ENCODE assay signal across 22 cellular contexts in the genomic region with DNA sequence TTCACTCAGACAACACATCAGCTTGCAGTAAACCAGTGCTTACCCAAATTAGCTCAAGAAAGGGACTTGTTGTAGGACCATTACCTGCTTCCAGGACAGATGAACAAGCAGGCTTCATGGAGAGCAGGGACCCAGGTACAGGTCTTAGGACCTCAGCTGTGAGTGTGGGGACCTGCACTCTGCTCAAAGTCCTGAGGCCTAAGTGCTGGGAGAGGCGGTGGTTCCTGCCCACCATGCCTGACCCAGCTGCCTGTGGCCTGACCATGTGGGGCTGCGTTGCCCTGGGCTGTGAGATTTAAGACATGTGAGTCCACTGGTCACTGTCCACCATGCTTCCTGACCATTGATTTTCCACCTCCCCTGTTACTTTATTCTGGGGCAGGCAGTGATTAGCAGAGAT.
DNase-seq lines count a peak whose midpoint lies in the region; ATAC-seq, FAIRE-seq and TF ChIP-seq lines count a peak whose summit lies in the region.
"Had no signal": no experiment of that assay in that cellular context is flagged by ENCODE, and none has a peak within 500 bp of the region (broad histone marks: within the 10 kb centered on the region; RNA-seq: fewer than 3 reads in every experiment).

No MANE protein-coding gene starts in this region.

- H3K9me3 Mint-ChIP-seq in HFFc6: no peaks in the 10 kb centered on the region
- H3K9me3 Mint-ChIP-seq: CD4-positive, alpha-beta T cell had no signal

- POLR2A ChIA-PET in K562 (lab: Yijun Ruan, JAX): no interaction called here

- TF ChIP-seq POLR2A in K562 (conservative IDR thresholded peaks at IDR 0.05) (no peak), GM12891 (IDR thresholded peaks at IDR 0.05; ENCODE audit: low read depth, low read length) (no peak)

- no peaks in the 10 kb centered on the region for H3K36me3 ChIP-seq in K562 (ENCODE audit: control insufficient read depth, insufficient read depth, low read length)
- H3K36me3 ChIP-seq in mesenchymal stem cell (ENCODE audit: control insufficient read depth in 1 of 2, insufficient read depth in 2 of 2, low read depth in 1 of 2, low read length in 2 of 2): no peaks in the 10 kb centered on the region
- H3K36me3 ChIP-seq: HAP-1 had no signal

- in situ Hi-C loops in K562 (cut with MboI): loop anchor here (25.0 kb wide), 1 partner anchor 231 kb away; no protein-coding TSS in a partner anchor

- H3K4me1 ChIP-seq in K562 (replicated peaks in 1 of 2; ENCODE audit: control insufficient read depth in 2 of 2, insufficient read depth in 2 of 2, low read length in 2 of 2): no peaks in the 10 kb centered on the region
- H3K4me1 ChIP-seq in mesenchymal stem cell (ENCODE audit: control insufficient read depth, insufficient read depth, low read depth, low read length): peaks cover 3% of the 10 kb centered on the region

- H3K27me3 Mint-ChIP-seq in HFFc6 (ENCODE audit: insufficient read depth): peaks cover 9% of the 10 kb centered on the region; the same call in 1 of the 2 replicates
- H3K27me3 Mint-ChIP-seq: CD4-positive, alpha-beta T cell had no signal

- no peak for TF ChIP-seq EP300 in K562 (IDR thresholded peaks at IDR 0.05; ENCODE audit: low read length)

- H3K9me3 ChIP-seq in K562 (replicated peaks; ENCODE audit: control insufficient read depth, insufficient read depth, low read depth, low read length): no peaks in the 10 kb centered on the region
- no peaks in the 10 kb centered on the region for H3K9me3 ChIP-seq in mesenchymal stem cell (ENCODE audit: control insufficient read depth, low read length)
- H3K9me3 ChIP-seq: A549; BLaER1 treated with 17β-estradiol and CSF1 and Interleukin-3, amounts not matched to agents 10 nM and 100 nM; HAP-1; MG63 had no signal

- peak overlapping the region; percentile 4 for H2AK5ac ChIP-seq in mesenchymal stem cell (ENCODE audit: low read length, severe bottlenecking)

- no peak for FAIRE-seq in K562 (lab: Jason Lieb, UNC)
- FAIRE-seq in GM12891 (lab: Jason Lieb, UNC): no peak
- FAIRE-seq: A549, GM18507 had no signal

- H3K27ac Mint-ChIP-seq in HFFc6: peak overlapping the region; percentile 42; the same call in 1 of the 2 replicates
- H3K27ac Mint-ChIP-seq: CD4-positive, alpha-beta T cell had no signal

- H3K18ac ChIP-seq in mesenchymal stem cell (ENCODE audit: low read depth in 1 of 2, low read length in 2 of 2): peak overlapping the region in 1 of 2 experiments; percentile 65

- H3K9ac ChIP-seq in K562 (ENCODE audit: insufficient read depth in 1 of 2, low read depth in 2 of 2, low read length in 2 of 2): no peak overlapping the region
- no peak overlapping the region for H3K9ac ChIP-seq in mesenchymal stem cell (ENCODE audit: low read length)
- H3K9ac ChIP-seq: BLaER1 treated with 17β-estradiol and CSF1 and Interleukin-3, amounts not matched to agents 10 nM and 100 nM; GM23248 had no signal

- H3K4ac ChIP-seq in mesenchymal stem cell (ENCODE audit: low read depth in 1 of 2, low read length in 2 of 2): no peak overlapping the region

- peak overlapping the region in 1 of 2 experiments; percentile 67 for H3K23ac ChIP-seq in mesenchymal stem cell (ENCODE audit: low read length in 2 of 2)

- no peaks in the 10 kb centered on the region for H3K27me3 ChIP-seq in K562 (ENCODE audit: control insufficient read depth in 2 of 2, insufficient read depth in 2 of 2, low read length in 2 of 2)
- no peaks in the 10 kb centered on the region for H3K27me3 ChIP-seq in mesenchymal stem cell (ENCODE audit: control insufficient read depth in 1 of 2, insufficient read depth in 1 of 2, low read length in 2 of 2)
- H3K27me3 ChIP-seq: BLaER1 treated with 17β-estradiol and CSF1 and Interleukin-3, amounts not matched to agents 10 nM and 100 nM; MG63 had no signal

- no peaks in the 10 kb centered on the region for H3K79me2 ChIP-seq in K562 (ENCODE audit: control insufficient read depth, insufficient read depth, low read length)

- no peak overlapping the region for H2BK120ac ChIP-seq in mesenchymal stem cell (ENCODE audit: low read depth, low read length)

- no peak overlapping the region; the same call in 1 of the 2 replicates for H3K4me3 Mint-ChIP-seq in HFFc6
- H3K4me3 Mint-ChIP-seq: CD4-positive, alpha-beta T cell had no signal

- DNase-seq in HFFc6 (no peak), K562 (ENCODE audit: extremely low read depth in 1 of 4, low spot score in 3 of 4) (no peak), mesenchymal stem cell (no peak), retina (peak; percentile 19), GM12891 (ENCODE audit: insufficient read length, low spot score) (no peak)
- DNase-seq: AML-193; CD4-positive, alpha-beta T cell; GM23248; KG1; MG63; NCI-H1930; NCI-H2107; NCI-H446 treated with DMSO at 0.1 percent for 48 hours; NCI-H526 treated with DMSO at 0.1 percent for 48 hours had no signal

- H4K8ac ChIP-seq in mesenchymal stem cell (ENCODE audit: low read length): no peak overlapping the region

- peak; percentile 47 for ATAC-seq in K562
- ATAC-seq in HG03378 (IDR thresholded peaks at IDR 0.05; ENCODE audit: unreplicated experiment): no peak
- ATAC-seq in HG03139 (IDR thresholded peaks at IDR 0.05; ENCODE audit: unreplicated experiment): no peak
- ATAC-seq: A549, Panc1 had no signal

- TF ChIP-seq RAD21 in K562 (CRISPR knock-in tag; conservative IDR thresholded peaks at IDR 0.05 in 1 of 2, IDR thresholded peaks at IDR 0.05 in 1 of 2): no peak

- H2BK5ac ChIP-seq in mesenchymal stem cell (ENCODE audit: low read depth, low read length, poor library complexity, severe bottlenecking): no peak overlapping the region

- H3K4me3 ChIP-seq in K562 (no peak overlapping the region), mesenchymal stem cell (ENCODE audit: insufficient read depth in 1 of 2, low read depth in 1 of 2, low read length in 2 of 2) (no peak overlapping the region)
- H3K4me3 ChIP-seq: A549; BLaER1 treated with 17β-estradiol and CSF1 and Interleukin-3, amounts not matched to agents 10 nM and 100 nM; GM23248; HAP-1; MG63 had no signal

- H2AFZ ChIP-seq in K562 (ENCODE audit: low read depth, low read length) (no peak overlapping the region), mesenchymal stem cell (ENCODE audit: low read depth, low read length) (no peak overlapping the region)
- H2AFZ ChIP-seq: GM23248 had no signal

- H3K27ac ChIP-seq in K562 (ENCODE audit: extremely low read depth, low read depth, low read length): no peak overlapping the region
- no peak overlapping the region for H3K27ac ChIP-seq in mesenchymal stem cell (ENCODE audit: low read length, poor library complexity, severe bottlenecking)
- H3K27ac ChIP-seq: BLaER1 treated with 17β-estradiol and CSF1 and Interleukin-3, amounts not matched to agents 10 nM and 100 nM; GM23248; RWPE1 had no signal

- peaks cover 2% of the 10 kb centered on the region for H3K79me1 ChIP-seq in mesenchymal stem cell (replicated peaks; ENCODE audit: low read length, poor library complexity, severe bottlenecking)

- no peaks in the 10 kb centered on the region for H3K9me1 ChIP-seq in K562 (ENCODE audit: control insufficient read depth, insufficient read depth, low read length)

- H2BK12ac ChIP-seq in mesenchymal stem cell (ENCODE audit: low read length in 2 of 2): peak overlapping the region in 1 of 2 experiments; percentile 17

- WGBS in K562 (ENCODE audit: insufficient coverage, low coverage, missing lambda C conversion rate): 5% methylated on average over 2 of the region's 2 CpGs
- WGBS in mesenchymal stem cell: 100% methylated on average over 1 of the region's 2 CpGs

- H2BK15ac ChIP-seq in mesenchymal stem cell (ENCODE audit: low read depth, poor library complexity, severe bottlenecking): no peak overlapping the region

- peaks cover 82% of the 10 kb centered on the region for H3K4me1 Mint-ChIP-seq in HFFc6 (ENCODE audit: low read depth)

- TF ChIP-seq CTCF in HFFc6 (IDR thresholded peaks at IDR 0.05): no peak
- no peak for TF ChIP-seq CTCF in K562 (IDR thresholded peaks at IDR 0.05 in 2 of 3, conservative IDR thresholded peaks at IDR 0.05 in 1 of 3; ENCODE audit: insufficient read depth in 2 of 3, low read depth in 1 of 3, low read length in 3 of 3)

- CTCF ChIA-PET in K562 (lab: Yijun Ruan, JAX; ENCODE audit: low intra/inter-chr PET ratio): interaction anchor here (0.7 kb wide), 1 partner anchor 13 kb away, joined by 3 read pairs; no protein-coding TSS in a partner anchor

- peak overlapping the region in 1 of 2 experiments; percentile 86 for H3K14ac ChIP-seq in mesenchymal stem cell (ENCODE audit: low read length in 2 of 2)

- H3K4me2 ChIP-seq in K562 (ENCODE audit: insufficient read depth, low read length): no peak overlapping the region
- no peak overlapping the region for H3K4me2 ChIP-seq in mesenchymal stem cell (ENCODE audit: low read length, poor library complexity, severe bottlenecking)
- H3K4me2 ChIP-seq: BLaER1 treated with 17β-estradiol and CSF1 and Interleukin-3, amounts not matched to agents 10 nM and 100 nM had no signal

- no TSS peak for BruUV-seq in K562 (replicated peaks; lab: Mats Ljungman, UMichigan)

- no peak overlapping the region for H4K91ac ChIP-seq in mesenchymal stem cell (ENCODE audit: low read length)

- intact Hi-C loops in K562 (cut with micrococcal nuclease): no loop called here

- peaks cover 64% of the 10 kb centered on the region for H3K36me3 Mint-ChIP-seq in HFFc6 (ENCODE audit: low read depth)

- H4K20me1 ChIP-seq in K562 (replicated peaks; ENCODE audit: control insufficient read depth, insufficient read depth, low read length): no peaks in the 10 kb centered on the region
- H4K20me1 ChIP-seq: BLaER1 treated with 17β-estradiol and CSF1 and Interleukin-3, amounts not matched to agents 10 nM and 100 nM had no signal

TF ChIP-seq in K562, 482 proteins besides CTCF, POLR2A, EP300 and RAD21 (continues in another document):
- TF ChIP-seq RBFOX2 (IDR thresholded peaks at IDR 0.05; ENCODE audit: low read depth, low read length) (no peak), SMAD1 (IDR thresholded peaks at IDR 0.05; ENCODE audit: low read depth, low read length, partially characterized antibody) (no peak), LCOR (CRISPR knock-in tag; IDR thresholded peaks at IDR 0.05) (no peak)
- TF ChIP-seq, protein P1, sequence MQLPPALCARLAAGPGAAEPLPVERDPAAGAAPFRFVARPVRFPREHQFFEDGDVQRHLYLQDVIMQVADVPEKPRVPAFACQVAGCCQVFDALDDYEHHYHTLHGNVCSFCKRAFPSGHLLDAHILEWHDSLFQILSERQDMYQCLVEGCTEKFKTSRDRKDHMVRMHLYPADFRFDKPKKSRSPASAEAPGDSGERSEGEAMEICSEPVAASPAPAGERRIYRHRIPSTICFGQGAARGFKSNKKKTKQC (CRISPR knock-in tag; IDR thresholded peaks at IDR 0.05): no peak

TF ChIP-seq in GM12891, 5 proteins besides CTCF, POLR2A, EP300 and RAD21:
- no peak for TF ChIP-seq TAF1 (IDR thresholded peaks at IDR 0.05; ENCODE audit: low read depth, low read length)
- TF ChIP-seq PAX5 (IDR thresholded peaks at IDR 0.05; ENCODE audit: insufficient read depth, low read length, severe bottlenecking): no peak
- no peak for TF ChIP-seq SPI1 (IDR thresholded peaks at IDR 0.05; ENCODE audit: low read depth, low read length)
- TF ChIP-seq POLR2AphosphoS5 (IDR thresholded peaks at IDR 0.05; ENCODE audit: low read depth, low read length): no peak
- TF ChIP-seq POU2F2 (IDR thresholded peaks at IDR 0.05; ENCODE audit: low read depth, low read length): no peak
